Comparison of ENCODE assay signal across 8 cellular contexts in genomic region chr15:89647191-89647851, GRCh38. TPM values are rescaled to one million over a fixed set of nuclear protein-coding genes. Genes with fewer than 3 reads are reported as not detected.
DNase-seq lines count a peak whose midpoint lies in the region; ATAC-seq, FAIRE-seq and TF ChIP-seq lines count a peak whose summit lies in the region.

No MANE protein-coding gene starts in this region.

- H3K4me1 Mint-ChIP-seq in CD8-positive, alpha-beta memory T cell, result peaks cover 0 to 3% (median 2%) of the 10 kb centered on the region in 3 donors

- no peak overlapping the region for H3K27ac ChIP-seq in CD8-positive, alpha-beta memory T cell (ENCODE audit: low read depth, low read length)
- no peak overlapping the region for H3K27ac ChIP-seq in pancreas

- POLR2A ChIA-PET in CD8-positive, alpha-beta memory T cell (lab: Charles Lee), result no interaction called here

- FAIRE-seq in pancreas (lab: Jason Lieb, UNC) (no peak), urothelium cell line (lab: Jason Lieb, UNC) (peak; percentile 52)

- 33 to 35% methylated on average over 25 of the region's 25 CpGs for WGBS in pancreas, 2 donors

- no peaks in the 10 kb centered on the region for H3K4me1 ChIP-seq in CD8-positive, alpha-beta memory T cell (ENCODE audit: insufficient read depth, low read length)
- no peaks in the 10 kb centered on the region for H3K4me1 ChIP-seq in pancreas

- H3K4me3 ChIP-seq in CD8-positive, alpha-beta memory T cell (ENCODE audit: low read length), result no peak overlapping the region
- H3K4me3 ChIP-seq in HFF-Myc (replicated peaks; ENCODE audit: low read depth, low read length) (no peak overlapping the region), pancreas (no peak overlapping the region)

- no peaks in the 10 kb centered on the region for H3K9me3 Mint-ChIP-seq in CD8-positive, alpha-beta memory T cell

- no peaks in the 10 kb centered on the region for H3K36me3 ChIP-seq in CD8-positive, alpha-beta memory T cell (ENCODE audit: insufficient read depth, low read length)
- no peaks in the 10 kb centered on the region for H3K36me3 ChIP-seq in pancreas

- TF ChIP-seq CTCF in HFF-Myc (IDR thresholded peaks at IDR 0.05; ENCODE audit: low read depth, low read length, missing control alignments) (peak; percentile 93), pancreas (IDR thresholded peaks at IDR 0.05) (peak; percentile 76 to 93 (median 86))

- DNase-seq in CD8-positive, alpha-beta memory T cell, result peak; percentile 12 to 63 (median 31)
- DNase-seq in HFF-Myc (ENCODE audit: extremely low read depth, low read depth) (no peak), SHP77 treated with DMSO at 0.1 percent for 48 hours (lab: John Stamatoyannopoulos, UW) (peak; percentile 46), activated gamma-delta T cell (lab: John Stamatoyannopoulos, UW) (peak; percentile 26), germinal center (ENCODE audit: low spot score) (peak; percentile 77), pancreas (peak; percentile 67 to 97 (median 86)), urothelium cell line (ENCODE audit: low spot score) (peak; percentile 83), cortex of kidney (lab: John Stamatoyannopoulos, UW) (no peak)

- peak; percentile 92 to 97 (median 94) for ATAC-seq in pancreas

- H3K4me3 Mint-ChIP-seq in CD8-positive, alpha-beta memory T cell, result no peak overlapping the region

- CTCF ChIA-PET in CD8-positive, alpha-beta memory T cell (lab: Charles Lee), result no interaction called here

- H3K27ac Mint-ChIP-seq in CD8-positive, alpha-beta memory T cell, result no peak overlapping the region

- H3K36me3 Mint-ChIP-seq in CD8-positive, alpha-beta memory T cell, result no peaks in the 10 kb centered on the region

- H3K27me3 ChIP-seq in CD8-positive, alpha-beta memory T cell (ENCODE audit: insufficient read depth, low read length, poor library complexity, severe bottlenecking), result no peaks in the 10 kb centered on the region
- H3K27me3 ChIP-seq in pancreas, result no peaks in the 10 kb centered on the region

- intact Hi-C loops in pancreas (cut with DNase I), result no loop called here

- H3K27me3 Mint-ChIP-seq in CD8-positive, alpha-beta memory T cell, result peaks cover 7 to 11% of the 10 kb centered on the region in 2 donors

- H3K9me3 ChIP-seq in CD8-positive, alpha-beta memory T cell (ENCODE audit: low read length), result no peaks in the 10 kb centered on the region
- no peaks in the 10 kb centered on the region for H3K9me3 ChIP-seq in pancreas

RNA-seq across cellular contexts. Expression of gene KIF7, which starts 7.9 kb away (rescaled TPM):
- 1 to 10 TPM; 2.4 to 2.7 TPM for total RNA-seq in CD8-positive, alpha-beta memory T cell
- not detected for polyA plus RNA-seq in CD8-positive, alpha-beta memory T cell
- 1 to 10 TPM in 1 of 6 donors, under 1 TPM in 5; 0.43 to 1.5 (median 0.63) TPM for total RNA-seq in pancreas
- 1 to 10 TPM in 1 of 2 donors, under 1 TPM in 1; 0.66 to 1.3 TPM for polyA plus RNA-seq in pancreas

RNA-seq across cellular contexts. Expression of gene PLIN1, which starts 31.8 kb away (rescaled TPM):
- under 1 TPM; 0.35 to 0.50 TPM for total RNA-seq in CD8-positive, alpha-beta memory T cell
- polyA plus RNA-seq in CD8-positive, alpha-beta memory T cell, result not detected
- total RNA-seq in pancreas, result 10 to 100 TPM in 1 of 6 donors, 1 to 10 TPM in 2, under 1 TPM in 3; 0.47 to 21.2 (median 1.6) TPM
- polyA plus RNA-seq in pancreas, result 10 to 100 TPM in 1 of 2 donors, 1 to 10 TPM in 1; 4.1 to 19.0 TPM

RNA-seq across cellular contexts. Expression of gene PEX11A, which starts 43.2 kb away (rescaled TPM):
- total RNA-seq in CD8-positive, alpha-beta memory T cell, result 1 to 10 TPM; 2.9 to 3.5 TPM
- 2.8 TPM for polyA plus RNA-seq in CD8-positive, alpha-beta memory T cell
- total RNA-seq in pancreas, result 1 to 10 TPM; 4.8 to 6.5 (median 5.2) TPM
- 10 to 100 TPM in 1 of 2 donors, 1 to 10 TPM in 1; 4.4 to 10.1 TPM for polyA plus RNA-seq in pancreas

RNA-seq across cellular contexts. Expression of gene WDR93, which starts 43.3 kb away (rescaled TPM):
- total RNA-seq in CD8-positive, alpha-beta memory T cell, result not detected
- polyA plus RNA-seq in CD8-positive, alpha-beta memory T cell, result 0.08 TPM
- total RNA-seq in pancreas, result under 1 TPM in 5 of 6 donors, not detected in 1; 0.09 to 0.31 (median 0.15) TPM
- under 1 TPM; 0.11 to 0.92 TPM for polyA plus RNA-seq in pancreas

Comparison
In these comparisons a context has a peak if more than half of its experiments do, and no peak if none do; other contexts are left out.
1. DNase-seq: peak in CD8-positive, alpha-beta memory T cell (5 of 5), SHP77 treated with DMSO at 0.1 percent for 48 hours (single experiment), activated gamma-delta T cell (single experiment), germinal center (single experiment), pancreas (6 of 6) and urothelium cell line (single experiment); none in HFF-Myc (single experiment) and cortex of kidney (single experiment).